Comparison of ENCODE assay signal across 1 cellular context in genomic region chr5:11504794-11505193, GRCh38.
TF ChIP-seq lines count a peak whose summit lies in the region.

No MANE protein-coding gene starts in this region.

TF ChIP-seq in H1, 55 proteins besides CTCF, POLR2A, EP300 and RAD21 (continued from another document):
- TF ChIP-seq CHD7 (IDR thresholded peaks at IDR 0.05; ENCODE audit: insufficient replicate concordance, low read length) (no peak), POU5F1 (IDR thresholded peaks at IDR 0.05; ENCODE audit: low read depth, low read length) (no peak), HDAC6 (IDR thresholded peaks at IDR 0.05; ENCODE audit: low read depth, low read length) (no peak), CBX5 (IDR thresholded peaks at IDR 0.05; ENCODE audit: low read depth, low read length) (no peak), RBBP5 (IDR thresholded peaks at IDR 0.05; ENCODE audit: borderline replicate concordance, low read depth, low read length) (no peak), YY1 (IDR thresholded peaks at IDR 0.05; ENCODE audit: low read depth, low read length) (no peak), BCL11A (IDR thresholded peaks at IDR 0.05; ENCODE audit: low read depth in 2 of 2, low read length in 2 of 2) (no peak), EGR1 (IDR thresholded peaks at IDR 0.05; ENCODE audit: borderline replicate concordance, low read depth, low read length) (no peak)
